12 cellular contexts compared by ENCODE assay signal in genomic region chr11:121453589-121454299, GRCh38. TPM values are rescaled to one million over a fixed set of nuclear protein-coding genes. Genes with fewer than 3 reads are reported as not detected.
DNase-seq lines count a peak whose midpoint lies in the region; ATAC-seq, FAIRE-seq and TF ChIP-seq lines count a peak whose summit lies in the region.
"Had no signal": no experiment of that assay in that cellular context is flagged by ENCODE, and none has a peak within 500 bp of the region (broad histone marks: within the 10 kb centered on the region; RNA-seq: fewer than 3 reads in every experiment).

No MANE protein-coding gene starts in this region.

- intact Hi-C loops in activated CD4-positive, alpha-beta memory T cell treated with anti-CD3 and anti-CD28 coated beads for 36 hours (cut with micrococcal nuclease) = loop anchor here (2.0 kb wide), 2 partner anchors 85 to 125 kb away; no protein-coding TSS in a partner anchor
- intact Hi-C loops in kidney (cut with DNase I) = loop anchor here (10.0 kb wide), 1 partner anchor 119 kb away; no protein-coding TSS in a partner anchor

- no peaks in the 10 kb centered on the region for H3K36me3 ChIP-seq in kidney (ENCODE audit: control insufficient read depth in 1 of 2, insufficient read depth in 2 of 2, low read length in 2 of 2)

- no peak for FAIRE-seq in kidney (lab: Jason Lieb, UNC)
- FAIRE-seq: G401.6 had no signal

- H3K27ac ChIP-seq in kidney (ENCODE audit: low read depth in 2 of 2, low read length in 2 of 2) = peak overlapping the region; percentile 14 to 64
- H3K27ac ChIP-seq: 22Rv1 had no signal

- CTCF ChIA-PET in activated CD4-positive, alpha-beta memory T cell treated with anti-CD3 and anti-CD28 coated beads for 36 hours (lab: Charles Lee) = interaction anchor here (0.8 to 1.6 kb wide), 2 partner anchors 11 to 27 kb away, joined by 3 to 4 read pairs; no protein-coding TSS in a partner anchor

- no peak for TF ChIP-seq CTCF in kidney (IDR thresholded peaks at IDR 0.05; ENCODE audit: borderline replicate concordance, extremely low read depth, insufficient read depth)

- peaks cover 46% of the 10 kb centered on the region for H3K36me3 Mint-ChIP-seq in T-helper 1 cell treated with Interleukin-12 subunit alpha and Interleukin-12 subunit beta and Interleukin-4 antibody, amounts not matched to agents 30 μg/mL and 1 μg/mL, for 36 hours (ENCODE audit: low read depth)
- H3K36me3 Mint-ChIP-seq in activated CD4-positive, alpha-beta memory T cell treated with anti-CD3 and anti-CD28 coated beads for 36 hours = peaks cover 7% of the 10 kb centered on the region
- peaks cover 6 to 8% of the 10 kb centered on the region in 2 donors for H3K36me3 Mint-ChIP-seq in stimulated activated naive B cell treated with anti-CD40 and anti-IgM and Interleukin-4, amounts not matched to agents 10 μg/mL and 1 μg/mL and 100 μg/mL, for 72 hours

- peaks cover 75% of the 10 kb centered on the region for H3K4me1 Mint-ChIP-seq in T-helper 1 cell treated with Interleukin-12 subunit alpha and Interleukin-12 subunit beta and Interleukin-4 antibody, amounts not matched to agents 30 μg/mL and 1 μg/mL, for 36 hours (ENCODE audit: low read depth)
- peaks cover 86% of the 10 kb centered on the region for H3K4me1 Mint-ChIP-seq in activated CD4-positive, alpha-beta memory T cell treated with anti-CD3 and anti-CD28 coated beads for 36 hours (ENCODE audit: low read depth)
- peaks cover 54 to 90% of the 10 kb centered on the region in 2 donors for H3K4me1 Mint-ChIP-seq in stimulated activated naive B cell treated with anti-CD40 and anti-IgM and Interleukin-4, amounts not matched to agents 10 μg/mL and 1 μg/mL and 100 μg/mL, for 72 hours

- POLR2A ChIA-PET in activated CD4-positive, alpha-beta memory T cell treated with anti-CD3 and anti-CD28 coated beads for 36 hours (lab: Charles Lee) = interaction anchor here (0.9 to 1.2 kb wide), 3 partner anchors 12 to 80 kb away, joined by 3 read pairs; no protein-coding TSS in a partner anchor

- H3K4me3 Mint-ChIP-seq in T-helper 1 cell treated with Interleukin-12 subunit alpha and Interleukin-12 subunit beta and Interleukin-4 antibody, amounts not matched to agents 30 μg/mL and 1 μg/mL, for 36 hours = peak overlapping the region; percentile 91
- peak overlapping the region; percentile 87 for H3K4me3 Mint-ChIP-seq in activated CD4-positive, alpha-beta memory T cell treated with anti-CD3 and anti-CD28 coated beads for 36 hours
- H3K4me3 Mint-ChIP-seq in stimulated activated naive B cell treated with anti-CD40 and anti-IgM and Interleukin-4, amounts not matched to agents 10 μg/mL and 1 μg/mL and 100 μg/mL, for 72 hours = peak overlapping the region; percentile 72 to 88

- DNase-seq in T-helper 1 cell (no peak), kidney (no peak), SKM-1 (lab: John Stamatoyannopoulos, UW; ENCODE audit: unreplicated experiment) (no peak)
- peak; percentile 28 for DNase-seq in activated CD4-positive, alpha-beta memory T cell treated with anti-CD3 and anti-CD28 coated beads for 36 hours
- no peak for DNase-seq in stimulated activated naive B cell treated with anti-CD40 and anti-IgM and Interleukin-4, amounts not matched to agents 10 μg/mL and 1 μg/mL and 100 μg/mL, for 72 hours
- DNase-seq: head of caudate nucleus, NCI-H1436 treated with DMSO at 0.1 percent for 48 hours had no signal

- no peaks in the 10 kb centered on the region for H3K9me3 Mint-ChIP-seq in T-helper 1 cell treated with Interleukin-12 subunit alpha and Interleukin-12 subunit beta and Interleukin-4 antibody, amounts not matched to agents 30 μg/mL and 1 μg/mL, for 36 hours
- no peaks in the 10 kb centered on the region for H3K9me3 Mint-ChIP-seq in activated CD4-positive, alpha-beta memory T cell treated with anti-CD3 and anti-CD28 coated beads for 36 hours
- H3K9me3 Mint-ChIP-seq in stimulated activated naive B cell treated with anti-CD40 and anti-IgM and Interleukin-4, amounts not matched to agents 10 μg/mL and 1 μg/mL and 100 μg/mL, for 72 hours = peaks cover 0 to 1% of the 10 kb centered on the region in 2 donors

- no peak for ATAC-seq in stimulated activated naive B cell treated with anti-CD40 and anti-IgM and Interleukin-4, amounts not matched to agents 10 μg/mL and 1 μg/mL and 100 μg/mL, for 72 hours (replicated peaks)
- ATAC-seq in HG03442 (IDR thresholded peaks at IDR 0.05; ENCODE audit: unreplicated experiment) (no peak), HG03139 (IDR thresholded peaks at IDR 0.05; ENCODE audit: unreplicated experiment) (no peak)

- no peaks in the 10 kb centered on the region for H3K27me3 Mint-ChIP-seq in T-helper 1 cell treated with Interleukin-12 subunit alpha and Interleukin-12 subunit beta and Interleukin-4 antibody, amounts not matched to agents 30 μg/mL and 1 μg/mL, for 36 hours (ENCODE audit: low read depth)
- H3K27me3 Mint-ChIP-seq in activated CD4-positive, alpha-beta memory T cell treated with anti-CD3 and anti-CD28 coated beads for 36 hours = no peaks in the 10 kb centered on the region
- no peaks in the 10 kb centered on the region for H3K27me3 Mint-ChIP-seq in stimulated activated naive B cell treated with anti-CD40 and anti-IgM and Interleukin-4, amounts not matched to agents 10 μg/mL and 1 μg/mL and 100 μg/mL, for 72 hours

- no peaks in the 10 kb centered on the region for H3K9me3 ChIP-seq in kidney (ENCODE audit: control insufficient read depth in 1 of 2, low read length in 2 of 2)

- peak overlapping the region; percentile 68 for H3K27ac Mint-ChIP-seq in T-helper 1 cell treated with Interleukin-12 subunit alpha and Interleukin-12 subunit beta and Interleukin-4 antibody, amounts not matched to agents 30 μg/mL and 1 μg/mL, for 36 hours
- peak overlapping the region; percentile 93 for H3K27ac Mint-ChIP-seq in activated CD4-positive, alpha-beta memory T cell treated with anti-CD3 and anti-CD28 coated beads for 36 hours
- H3K27ac Mint-ChIP-seq in stimulated activated naive B cell treated with anti-CD40 and anti-IgM and Interleukin-4, amounts not matched to agents 10 μg/mL and 1 μg/mL and 100 μg/mL, for 72 hours = peak overlapping the region; percentile 53

- peak overlapping the region in 1 of 2 donors; percentile 54 for H3K9ac ChIP-seq in kidney (ENCODE audit: low read length in 2 of 2)

- H3K4me3 ChIP-seq in kidney (ENCODE audit: low read length in 2 of 2) = peak overlapping the region in 1 of 2 donors; percentile 65

- peaks cover 3 to 10% of the 10 kb centered on the region in 2 donors for H3K4me1 ChIP-seq in kidney (ENCODE audit: control insufficient read depth in 1 of 2, insufficient read depth in 1 of 2, low read depth in 1 of 2, low read length in 2 of 2)

RNA-seq across cellular contexts. Expression of gene SORL1, which starts 1.6 kb away (rescaled TPM):
- total RNA-seq in activated CD4-positive, alpha-beta memory T cell treated with anti-CD3 and anti-CD28 coated beads for 36 hours = 10 to 100 TPM; 48.1 to 49.3 TPM
- 74.2 TPM for total RNA-seq in kidney
- polyA plus RNA-seq in kidney (ENCODE audit: insufficient read depth, low read depth, low replicate concordance) = 15.2 TPM
